19 cellular contexts compared by ENCODE assay signal in the genomic region with DNA sequence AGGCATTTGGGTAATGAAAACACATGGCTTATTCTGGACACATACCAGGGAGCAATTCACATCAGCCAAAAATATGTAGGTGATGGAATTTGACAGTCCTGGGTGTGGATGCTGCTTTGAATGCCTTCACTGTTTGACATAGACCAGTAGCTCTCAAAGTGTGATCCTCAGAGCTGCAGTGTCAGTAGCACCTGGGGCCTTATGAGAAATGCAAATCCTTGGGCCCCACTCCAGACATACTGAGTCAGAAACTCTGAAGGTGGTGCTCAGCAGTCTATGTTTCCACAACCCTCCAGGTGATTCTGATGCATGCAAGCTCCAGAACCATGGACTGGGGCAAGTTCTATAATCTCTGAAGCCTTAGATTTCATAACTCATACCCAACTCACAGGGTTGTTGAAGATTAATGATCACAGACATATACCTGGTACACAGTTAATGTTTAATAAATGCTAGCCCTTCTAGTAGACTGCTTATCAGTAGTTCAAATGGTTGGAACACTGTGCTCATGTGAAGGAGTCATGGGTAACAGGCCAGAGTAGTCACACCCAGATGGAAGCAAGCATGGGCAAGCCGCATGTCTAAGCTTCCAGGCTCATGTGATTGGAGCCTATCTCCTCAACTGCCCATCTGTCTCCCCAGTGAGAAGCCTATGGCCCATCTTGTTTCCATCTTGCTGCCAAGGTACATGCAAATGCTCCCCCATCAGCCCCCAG.
"Had no signal": no experiment of that assay in that cellular context is flagged by ENCODE, and none has a peak within 500 bp of the region (broad histone marks: within the 10 kb centered on the region; RNA-seq: fewer than 3 reads in every experiment).

No MANE protein-coding gene starts in this region.

- H3K4me1 ChIP-seq: colonic mucosa, left lung, vagina had no signal

- H3K9me3 ChIP-seq: colonic mucosa, esophagus muscularis mucosa, left lung, tibial artery, vagina had no signal

- H3K27ac Mint-ChIP-seq: activated CD4-positive, alpha-beta T cell treated with anti-CD3 and anti-CD28 coated beads, Interleukin-2, amount 10 ng/mL, durations not matched to agents 7 days and 5 days; activated CD8-positive, alpha-beta T cell treated with anti-CD3 and anti-CD28 coated beads, Interleukin-2, amount 10 ng/mL, durations not matched to agents 7 days and 5 days; activated naive CD4-positive, alpha-beta T cell treated with anti-CD3 and anti-CD28 coated beads, Interleukin-2, amount 10 ng/mL, durations not matched to agents 7 days and 5 days; activated naive CD8-positive, alpha-beta T cell treated with anti-CD3 and anti-CD28 coated beads, Interleukin-2, amount 50 U/mL, for 24 hours; stimulated activated naive B cell treated with anti-CD40 and anti-IgM and Interleukin-4, amounts not matched to agents 10 μg/mL and 1 μg/mL and 100 μg/mL, for 72 hours; T-helper 1 cell treated with Interleukin-12 subunit alpha and Interleukin-12 subunit beta and Interleukin-4 antibody, amounts not matched to agents 30 μg/mL and 1 μg/mL, for 36 hours had no signal

- H3K9me3 Mint-ChIP-seq: activated CD4-positive, alpha-beta T cell treated with anti-CD3 and anti-CD28 coated beads, Interleukin-2, amount 10 ng/mL, durations not matched to agents 7 days and 5 days; activated naive CD4-positive, alpha-beta T cell treated with anti-CD3 and anti-CD28 coated beads, Interleukin-2, amount 10 ng/mL, durations not matched to agents 7 days and 5 days; activated naive CD8-positive, alpha-beta T cell treated with anti-CD3 and anti-CD28 coated beads, Interleukin-2, amount 50 U/mL, for 24 hours; activated T-cell treated with anti-CD3 and anti-CD28 coated beads, Interleukin-2, amount 50 U/mL, for 4 hours; brain; central memory CD8-positive, alpha-beta T cell; T-helper 1 cell treated with Interleukin-12 subunit alpha and Interleukin-12 subunit beta and Interleukin-4 antibody, amounts not matched to agents 30 μg/mL and 1 μg/mL, for 36 hours had no signal

- ATAC-seq: activated CD4-positive, CD25-positive, alpha-beta regulatory T cell treated with anti-CD3 and anti-CD28 coated beads, Interleukin-2, amount 50 U/mL, for 24 hours; activated CD8-positive, alpha-beta T cell treated with anti-CD3 and anti-CD28 coated beads, Interleukin-2, amount 10 ng/mL, durations not matched to agents 7 days and 5 days; activated naive CD8-positive, alpha-beta T cell treated with anti-CD3 and anti-CD28 coated beads, Interleukin-2, amount 50 U/mL, for 24 hours; activated T-cell treated with anti-CD3 and anti-CD28 coated beads, Interleukin-2, amount 50 U/mL, for 4 hours; left lung; stimulated activated naive B cell treated with anti-CD40 and anti-IgM and Interleukin-4, amounts not matched to agents 10 μg/mL and 1 μg/mL and 100 μg/mL, for 72 hours had no signal

- H3K4me1 Mint-ChIP-seq: activated CD4-positive, alpha-beta T cell treated with anti-CD3 and anti-CD28 coated beads, Interleukin-2, amount 10 ng/mL, durations not matched to agents 7 days and 5 days; activated naive CD4-positive, alpha-beta T cell treated with anti-CD3 and anti-CD28 coated beads, Interleukin-2, amount 10 ng/mL, durations not matched to agents 7 days and 5 days; activated naive CD8-positive, alpha-beta T cell treated with anti-CD3 and anti-CD28 coated beads, Interleukin-2, amount 50 U/mL, for 24 hours; central memory CD8-positive, alpha-beta T cell; stimulated activated naive B cell treated with anti-CD40 and anti-IgM and Interleukin-4, amounts not matched to agents 10 μg/mL and 1 μg/mL and 100 μg/mL, for 72 hours had no signal

- H3K27me3 Mint-ChIP-seq: activated CD4-positive, alpha-beta T cell treated with anti-CD3 and anti-CD28 coated beads, Interleukin-2, amount 10 ng/mL, durations not matched to agents 7 days and 5 days; activated naive CD4-positive, alpha-beta T cell treated with anti-CD3 and anti-CD28 coated beads, Interleukin-2, amount 10 ng/mL, durations not matched to agents 7 days and 5 days; activated naive CD8-positive, alpha-beta T cell treated with anti-CD3 and anti-CD28 coated beads, Interleukin-2, amount 50 U/mL, for 24 hours; central memory CD8-positive, alpha-beta T cell; stimulated activated naive B cell treated with anti-CD40 and anti-IgM and Interleukin-4, amounts not matched to agents 10 μg/mL and 1 μg/mL and 100 μg/mL, for 72 hours had no signal

- H3K36me3 ChIP-seq: colonic mucosa, esophagus muscularis mucosa, left lung, tibial artery, vagina had no signal

- H3K27ac ChIP-seq: colonic mucosa, esophagus muscularis mucosa, left lung, tibial artery, vagina had no signal

- H3K36me3 Mint-ChIP-seq: activated naive CD4-positive, alpha-beta T cell treated with anti-CD3 and anti-CD28 coated beads, Interleukin-2, amount 10 ng/mL, durations not matched to agents 7 days and 5 days; stimulated activated naive B cell treated with anti-CD40 and anti-IgM and Interleukin-4, amounts not matched to agents 10 μg/mL and 1 μg/mL and 100 μg/mL, for 72 hours had no signal

- H3K4me3 Mint-ChIP-seq: activated CD4-positive, alpha-beta T cell treated with anti-CD3 and anti-CD28 coated beads, Interleukin-2, amount 10 ng/mL, durations not matched to agents 7 days and 5 days; activated CD8-positive, alpha-beta T cell treated with anti-CD3 and anti-CD28 coated beads, Interleukin-2, amount 10 ng/mL, durations not matched to agents 7 days and 5 days; activated naive CD4-positive, alpha-beta T cell treated with anti-CD3 and anti-CD28 coated beads, Interleukin-2, amount 10 ng/mL, durations not matched to agents 7 days and 5 days; activated naive CD8-positive, alpha-beta T cell treated with anti-CD3 and anti-CD28 coated beads, Interleukin-2, amount 50 U/mL, for 24 hours; activated T-cell treated with anti-CD3 and anti-CD28 coated beads, Interleukin-2, amount 50 U/mL, for 4 hours; brain; central memory CD8-positive, alpha-beta T cell; stimulated activated naive B cell treated with anti-CD40 and anti-IgM and Interleukin-4, amounts not matched to agents 10 μg/mL and 1 μg/mL and 100 μg/mL, for 72 hours; T-helper 1 cell treated with Interleukin-12 subunit alpha and Interleukin-12 subunit beta and Interleukin-4 antibody, amounts not matched to agents 30 μg/mL and 1 μg/mL, for 36 hours had no signal

- H3K27me3 ChIP-seq: colonic mucosa, esophagus muscularis mucosa, left lung, tibial artery, vagina had no signal

- DNase-seq: activated CD4-positive, alpha-beta T cell treated with anti-CD3 and anti-CD28 coated beads, Interleukin-2, amount 10 ng/mL, durations not matched to agents 7 days and 5 days; activated CD8-positive, alpha-beta T cell treated with anti-CD3 and anti-CD28 coated beads, Interleukin-2, amount 10 ng/mL, durations not matched to agents 7 days and 5 days; activated naive CD4-positive, alpha-beta T cell treated with anti-CD3 and anti-CD28 coated beads, Interleukin-2, amount 10 ng/mL, durations not matched to agents 7 days and 5 days; activated naive CD8-positive, alpha-beta T cell treated with anti-CD3 and anti-CD28 coated beads, Interleukin-2, amount 50 U/mL, for 24 hours; activated T-cell treated with anti-CD3 and anti-CD28 coated beads, Interleukin-2, amount 50 U/mL, for 4 hours; colonic mucosa; glutamatergic neuron; left lung; midbrain; occipital lobe; retina; stimulated activated naive B cell treated with anti-CD40 and anti-IgM and Interleukin-4, amounts not matched to agents 10 μg/mL and 1 μg/mL and 100 μg/mL, for 72 hours; tibial artery had no signal

- H3K4me3 ChIP-seq: colonic mucosa, esophagus muscularis mucosa, left lung, tibial artery, vagina had no signal
